1 cellular context compared by ENCODE assay signal in genomic region chr3:16179771-16180736, GRCh38.
TF ChIP-seq lines count a peak whose summit lies in the region.

No MANE protein-coding gene starts in this region.

TF ChIP-seq in GM23338, 12 proteins besides CTCF, POLR2A, EP300 and RAD21 (continued from another document):
- no peak for TF ChIP-seq REST (IDR thresholded peaks at IDR 0.05; ENCODE audit: unreplicated experiment)
- TF ChIP-seq ZNF114 (CRISPR knock-in tag; IDR thresholded peaks at IDR 0.05), result no peak
- TF ChIP-seq ZNF462 (CRISPR knock-in tag; IDR thresholded peaks at IDR 0.05), result no peak
- TF ChIP-seq EZH2 (IDR thresholded peaks at IDR 0.05; ENCODE audit: low read depth, unreplicated experiment), result no peak
